In the genomic region with DNA sequence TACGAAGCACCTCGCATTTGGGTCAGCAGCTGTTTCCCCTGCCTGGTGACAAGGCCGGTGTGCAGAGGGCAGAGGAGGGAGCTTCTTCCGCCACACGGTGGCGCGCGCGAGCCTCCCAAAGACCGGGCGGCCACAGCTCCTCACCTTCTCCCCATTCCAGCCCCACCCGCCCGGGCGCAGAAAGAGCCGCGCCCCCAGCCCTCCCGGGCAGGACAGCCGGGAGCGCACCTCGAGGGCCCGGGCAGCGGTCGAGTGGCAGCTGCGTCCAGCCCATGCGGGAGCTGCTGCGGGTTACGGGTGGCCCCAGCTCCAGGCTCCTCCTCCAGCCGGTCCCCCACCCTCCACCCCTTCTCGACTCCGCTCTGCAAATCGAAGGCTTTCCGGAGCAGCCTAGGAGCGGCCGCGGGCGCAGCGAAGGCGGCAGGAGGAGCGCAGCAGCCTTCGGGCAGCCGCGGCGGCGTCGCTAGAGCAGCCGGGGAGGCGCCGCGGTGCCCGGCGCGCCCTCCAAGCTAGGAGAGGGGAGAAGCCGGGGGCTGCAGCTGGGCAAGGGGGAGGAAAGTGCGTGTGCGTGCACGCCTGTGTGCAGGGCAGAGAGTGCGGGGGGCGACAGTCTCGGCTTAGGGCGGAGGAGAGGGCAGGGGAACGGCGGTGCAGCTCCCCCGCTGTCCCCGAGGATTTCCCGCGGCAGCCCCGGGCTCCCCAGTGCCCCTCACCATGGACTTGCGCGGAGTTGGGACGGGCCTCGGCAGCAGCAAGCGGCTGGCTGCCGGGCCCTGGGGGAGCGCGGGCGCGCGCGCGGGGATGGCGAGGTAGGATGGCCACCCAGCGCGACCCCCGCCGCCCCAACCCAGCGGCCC, we compare ENCODE assay signal across 1 cellular context.
TF ChIP-seq lines count a peak whose summit lies in the region.

A gene (plus strand): TSS at position 348 of the 857 bp plus-strand sequence. CDS start 635 bp downstream, outside the sequence.

TF ChIP-seq in HepG2, 621 proteins besides CTCF, POLR2A, EP300 and RAD21 (continued from another document and continues in another):
- TF ChIP-seq FOXC1 (CRISPR knock-in tag; IDR thresholded peaks at IDR 0.05; ENCODE audit: borderline replicate concordance): 0 out of 2 replicates have a peak, but pooled peaks have one; percentile 57
- no peak for TF ChIP-seq TCF7L2 (IDR thresholded peaks at IDR 0.05; ENCODE audit: low read depth, low read length)
- TF ChIP-seq, protein P1, sequence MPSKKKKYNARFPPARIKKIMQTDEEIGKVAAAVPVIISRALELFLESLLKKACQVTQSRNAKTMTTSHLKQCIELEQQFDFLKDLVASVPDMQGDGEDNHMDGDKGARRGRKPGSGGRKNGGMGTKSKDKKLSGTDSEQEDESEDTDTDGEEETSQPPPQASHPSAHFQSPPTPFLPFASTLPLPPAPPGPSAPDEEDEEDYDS (CRISPR knock-in tag; IDR thresholded peaks at IDR 0.05): no peak
- no peak for TF ChIP-seq RNF2 (conservative IDR thresholded peaks at IDR 0.05; ENCODE audit: low read depth)
- TF ChIP-seq, protein P2, sequence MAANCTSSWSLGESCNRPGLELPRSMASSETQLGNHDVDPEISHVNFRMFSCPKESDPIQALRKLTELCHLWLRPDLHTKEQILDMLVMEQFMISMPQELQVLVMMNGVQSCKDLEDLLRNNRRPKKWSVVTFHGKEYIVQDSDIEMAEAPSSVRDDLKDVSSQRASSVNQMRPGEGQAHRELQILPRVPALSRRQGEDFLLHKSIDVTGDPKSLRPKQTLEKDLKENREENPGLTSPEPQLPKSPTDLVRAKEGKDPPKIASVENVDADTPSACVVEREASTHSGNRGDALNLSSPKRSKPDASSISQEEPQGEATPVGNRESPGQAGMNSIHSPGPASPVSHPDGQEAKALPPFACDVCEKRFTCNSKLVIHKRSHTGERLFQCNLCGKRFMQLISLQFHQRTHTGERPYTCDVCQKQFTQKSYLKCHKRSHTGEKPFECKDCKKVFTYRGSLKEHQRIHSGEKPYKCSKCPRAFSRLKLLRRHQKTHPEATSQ (CRISPR knock-in tag; IDR thresholded peaks at IDR 0.05; ENCODE audit: borderline replicate concordance): no peak
- no peak for TF ChIP-seq ZNF768 (CRISPR knock-in tag; IDR thresholded peaks at IDR 0.05)
- no peak for TF ChIP-seq NCOR1 (IDR thresholded peaks at IDR 0.05; ENCODE audit: borderline replicate concordance, low read length)
- TF ChIP-seq KDM6A (CRISPR knock-in tag; IDR thresholded peaks at IDR 0.05; ENCODE audit: low read depth): no peak
- no peak for TF ChIP-seq ZKSCAN1 (IDR thresholded peaks at IDR 0.05; ENCODE audit: low read length)
- 0 out of 2 replicates have a peak, but pooled peaks have one; percentile 41 for TF ChIP-seq ISL2 (CRISPR knock-in tag; IDR thresholded peaks at IDR 0.05)
- peak; percentile 42; the same call in 1 of the 2 replicates for TF ChIP-seq BORCS8-MEF2B (CRISPR knock-in tag; IDR thresholded peaks at IDR 0.05)
- no peak for TF ChIP-seq ZNF615 (CRISPR knock-in tag; IDR thresholded peaks at IDR 0.05; ENCODE audit: borderline replicate concordance)
- TF ChIP-seq, protein P3, sequence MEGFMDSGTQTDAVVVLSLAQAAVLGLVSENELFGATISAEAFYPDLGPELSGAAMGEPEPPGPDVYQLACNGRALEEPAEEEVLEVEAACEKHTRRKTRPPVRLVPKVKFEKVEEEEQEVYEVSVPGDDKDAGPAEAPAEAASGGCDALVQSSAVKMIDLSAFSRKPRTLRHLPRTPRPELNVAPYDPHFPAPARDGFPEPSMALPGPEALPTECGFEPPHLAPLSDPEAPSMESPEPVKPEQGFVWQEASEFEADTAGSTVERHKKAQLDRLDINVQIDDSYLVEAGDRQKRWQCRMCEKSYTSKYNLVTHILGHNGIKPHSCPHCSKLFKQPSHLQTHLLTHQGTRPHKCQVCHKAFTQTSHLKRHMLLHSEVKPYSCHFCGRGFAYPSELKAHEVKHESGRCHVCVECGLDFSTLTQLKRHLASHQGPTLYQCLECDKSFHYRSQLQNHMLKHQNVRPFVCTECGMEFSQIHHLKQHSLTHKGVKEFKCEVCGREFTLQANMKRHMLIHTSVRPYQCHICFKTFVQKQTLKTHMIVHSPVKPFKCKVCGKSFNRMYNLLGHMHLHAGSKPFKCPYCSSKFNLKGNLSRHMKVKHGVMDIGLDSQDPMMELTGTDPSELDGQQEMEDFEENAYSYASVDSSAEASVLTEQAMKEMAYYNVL (CRISPR knock-in tag; IDR thresholded peaks at IDR 0.05; ENCODE audit: borderline replicate concordance): no peak
- TF ChIP-seq, protein P4, sequence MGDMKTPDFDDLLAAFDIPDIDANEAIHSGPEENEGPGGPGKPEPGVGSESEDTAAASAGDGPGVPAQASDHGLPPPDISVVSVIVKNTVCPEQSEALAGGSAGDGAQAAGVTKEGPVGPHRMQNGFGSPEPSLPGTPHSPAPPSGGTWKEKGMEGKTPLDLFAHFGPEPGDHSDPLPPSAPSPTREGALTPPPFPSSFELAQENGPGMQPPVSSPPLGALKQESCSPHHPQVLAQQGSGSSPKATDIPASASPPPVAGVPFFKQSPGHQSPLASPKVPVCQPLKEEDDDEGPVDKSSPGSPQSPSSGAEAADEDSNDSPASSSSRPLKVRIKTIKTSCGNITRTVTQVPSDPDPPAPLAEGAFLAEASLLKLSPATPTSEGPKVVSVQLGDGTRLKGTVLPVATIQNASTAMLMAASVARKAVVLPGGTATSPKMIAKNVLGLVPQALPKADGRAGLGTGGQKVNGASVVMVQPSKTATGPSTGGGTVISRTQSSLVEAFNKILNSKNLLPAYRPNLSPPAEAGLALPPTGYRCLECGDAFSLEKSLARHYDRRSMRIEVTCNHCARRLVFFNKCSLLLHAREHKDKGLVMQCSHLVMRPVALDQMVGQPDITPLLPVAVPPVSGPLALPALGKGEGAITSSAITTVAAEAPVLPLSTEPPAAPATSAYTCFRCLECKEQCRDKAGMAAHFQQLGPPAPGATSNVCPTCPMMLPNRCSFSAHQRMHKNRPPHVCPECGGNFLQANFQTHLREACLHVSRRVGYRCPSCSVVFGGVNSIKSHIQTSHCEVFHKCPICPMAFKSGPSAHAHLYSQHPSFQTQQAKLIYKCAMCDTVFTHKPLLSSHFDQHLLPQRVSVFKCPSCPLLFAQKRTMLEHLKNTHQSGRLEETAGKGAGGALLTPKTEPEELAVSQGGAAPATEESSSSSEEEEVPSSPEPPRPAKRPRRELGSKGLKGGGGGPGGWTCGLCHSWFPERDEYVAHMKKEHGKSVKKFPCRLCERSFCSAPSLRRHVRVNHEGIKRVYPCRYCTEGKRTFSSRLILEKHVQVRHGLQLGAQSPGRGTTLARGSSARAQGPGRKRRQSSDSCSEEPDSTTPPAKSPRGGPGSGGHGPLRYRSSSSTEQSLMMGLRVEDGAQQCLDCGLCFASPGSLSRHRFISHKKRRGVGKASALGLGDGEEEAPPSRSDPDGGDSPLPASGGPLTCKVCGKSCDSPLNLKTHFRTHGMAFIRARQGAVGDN (CRISPR knock-in tag; IDR thresholded peaks at IDR 0.05): no peak; the same call in 1 of the 2 replicates
- no peak for TF ChIP-seq ZNF589 (CRISPR knock-in tag; conservative IDR thresholded peaks at IDR 0.05)
- no peak for TF ChIP-seq KLF13 (CRISPR knock-in tag; IDR thresholded peaks at IDR 0.05)
- TF ChIP-seq TBP (CRISPR knock-in tag; IDR thresholded peaks at IDR 0.05): no peak
- TF ChIP-seq, protein P5, sequence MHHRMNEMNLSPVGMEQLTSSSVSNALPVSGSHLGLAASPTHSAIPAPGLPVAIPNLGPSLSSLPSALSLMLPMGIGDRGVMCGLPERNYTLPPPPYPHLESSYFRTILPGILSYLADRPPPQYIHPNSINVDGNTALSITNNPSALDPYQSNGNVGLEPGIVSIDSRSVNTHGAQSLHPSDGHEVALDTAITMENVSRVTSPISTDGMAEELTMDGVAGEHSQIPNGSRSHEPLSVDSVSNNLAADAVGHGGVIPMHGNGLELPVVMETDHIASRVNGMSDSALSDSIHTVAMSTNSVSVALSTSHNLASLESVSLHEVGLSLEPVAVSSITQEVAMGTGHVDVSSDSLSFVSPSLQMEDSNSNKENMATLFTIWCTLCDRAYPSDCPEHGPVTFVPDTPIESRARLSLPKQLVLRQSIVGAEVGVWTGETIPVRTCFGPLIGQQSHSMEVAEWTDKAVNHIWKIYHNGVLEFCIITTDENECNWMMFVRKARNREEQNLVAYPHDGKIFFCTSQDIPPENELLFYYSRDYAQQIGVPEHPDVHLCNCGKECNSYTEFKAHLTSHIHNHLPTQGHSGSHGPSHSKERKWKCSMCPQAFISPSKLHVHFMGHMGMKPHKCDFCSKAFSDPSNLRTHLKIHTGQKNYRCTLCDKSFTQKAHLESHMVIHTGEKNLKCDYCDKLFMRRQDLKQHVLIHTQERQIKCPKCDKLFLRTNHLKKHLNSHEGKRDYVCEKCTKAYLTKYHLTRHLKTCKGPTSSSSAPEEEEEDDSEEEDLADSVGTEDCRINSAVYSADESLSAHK (CRISPR knock-in tag; IDR thresholded peaks at IDR 0.05; ENCODE audit: borderline replicate concordance): no peak
- no peak for TF ChIP-seq DR1 (CRISPR knock-in tag; IDR thresholded peaks at IDR 0.05)
- TF ChIP-seq ETV6 (CRISPR knock-in tag; conservative IDR thresholded peaks at IDR 0.05): no peak
- TF ChIP-seq, protein P6, sequence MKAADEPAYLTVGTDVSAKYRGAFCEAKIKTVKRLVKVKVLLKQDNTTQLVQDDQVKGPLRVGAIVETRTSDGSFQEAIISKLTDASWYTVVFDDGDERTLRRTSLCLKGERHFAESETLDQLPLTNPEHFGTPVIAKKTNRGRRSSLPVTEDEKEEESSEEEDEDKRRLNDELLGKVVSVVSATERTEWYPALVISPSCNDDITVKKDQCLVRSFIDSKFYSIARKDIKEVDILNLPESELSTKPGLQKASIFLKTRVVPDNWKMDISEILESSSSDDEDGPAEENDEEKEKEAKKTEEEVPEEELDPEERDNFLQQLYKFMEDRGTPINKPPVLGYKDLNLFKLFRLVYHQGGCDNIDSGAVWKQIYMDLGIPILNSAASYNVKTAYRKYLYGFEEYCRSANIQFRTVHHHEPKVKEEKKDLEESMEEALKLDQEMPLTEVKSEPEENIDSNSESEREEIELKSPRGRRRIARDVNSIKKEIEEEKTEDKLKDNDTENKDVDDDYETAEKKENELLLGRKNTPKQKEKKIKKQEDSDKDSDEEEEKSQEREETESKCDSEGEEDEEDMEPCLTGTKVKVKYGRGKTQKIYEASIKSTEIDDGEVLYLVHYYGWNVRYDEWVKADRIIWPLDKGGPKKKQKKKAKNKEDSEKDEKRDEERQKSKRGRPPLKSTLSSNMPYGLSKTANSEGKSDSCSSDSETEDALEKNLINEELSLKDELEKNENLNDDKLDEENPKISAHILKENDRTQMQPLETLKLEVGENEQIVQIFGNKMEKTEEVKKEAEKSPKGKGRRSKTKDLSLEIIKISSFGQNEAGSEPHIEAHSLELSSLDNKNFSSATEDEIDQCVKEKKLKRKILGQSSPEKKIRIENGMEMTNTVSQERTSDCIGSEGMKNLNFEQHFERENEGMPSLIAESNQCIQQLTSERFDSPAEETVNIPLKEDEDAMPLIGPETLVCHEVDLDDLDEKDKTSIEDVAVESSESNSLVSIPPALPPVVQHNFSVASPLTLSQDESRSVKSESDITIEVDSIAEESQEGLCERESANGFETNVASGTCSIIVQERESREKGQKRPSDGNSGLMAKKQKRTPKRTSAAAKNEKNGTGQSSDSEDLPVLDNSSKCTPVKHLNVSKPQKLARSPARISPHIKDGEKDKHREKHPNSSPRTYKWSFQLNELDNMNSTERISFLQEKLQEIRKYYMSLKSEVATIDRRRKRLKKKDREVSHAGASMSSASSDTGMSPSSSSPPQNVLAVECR (CRISPR knock-in tag; IDR thresholded peaks at IDR 0.05; ENCODE audit: borderline replicate concordance): peak; percentile 23; the same call in 1 of the 2 replicates
- no peak for TF ChIP-seq ZFX (CRISPR knock-in tag; IDR thresholded peaks at IDR 0.05; ENCODE audit: low read depth)
- TF ChIP-seq, protein P7, sequence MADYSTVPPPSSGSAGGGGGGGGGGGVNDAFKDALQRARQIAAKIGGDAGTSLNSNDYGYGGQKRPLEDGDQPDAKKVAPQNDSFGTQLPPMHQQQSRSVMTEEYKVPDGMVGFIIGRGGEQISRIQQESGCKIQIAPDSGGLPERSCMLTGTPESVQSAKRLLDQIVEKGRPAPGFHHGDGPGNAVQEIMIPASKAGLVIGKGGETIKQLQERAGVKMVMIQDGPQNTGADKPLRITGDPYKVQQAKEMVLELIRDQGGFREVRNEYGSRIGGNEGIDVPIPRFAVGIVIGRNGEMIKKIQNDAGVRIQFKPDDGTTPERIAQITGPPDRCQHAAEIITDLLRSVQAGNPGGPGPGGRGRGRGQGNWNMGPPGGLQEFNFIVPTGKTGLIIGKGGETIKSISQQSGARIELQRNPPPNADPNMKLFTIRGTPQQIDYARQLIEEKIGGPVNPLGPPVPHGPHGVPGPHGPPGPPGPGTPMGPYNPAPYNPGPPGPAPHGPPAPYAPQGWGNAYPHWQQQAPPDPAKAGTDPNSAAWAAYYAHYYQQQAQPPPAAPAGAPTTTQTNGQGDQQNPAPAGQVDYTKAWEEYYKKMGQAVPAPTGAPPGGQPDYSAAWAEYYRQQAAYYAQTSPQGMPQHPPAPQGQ (CRISPR knock-in tag; IDR thresholded peaks at IDR 0.05; ENCODE audit: borderline replicate concordance): no peak
- no peak for TF ChIP-seq ZNF235 (CRISPR knock-in tag; IDR thresholded peaks at IDR 0.05; ENCODE audit: borderline replicate concordance)
- no peak for TF ChIP-seq ZSCAN31 (CRISPR knock-in tag; IDR thresholded peaks at IDR 0.05; ENCODE audit: low read depth)
- TF ChIP-seq, protein P8, sequence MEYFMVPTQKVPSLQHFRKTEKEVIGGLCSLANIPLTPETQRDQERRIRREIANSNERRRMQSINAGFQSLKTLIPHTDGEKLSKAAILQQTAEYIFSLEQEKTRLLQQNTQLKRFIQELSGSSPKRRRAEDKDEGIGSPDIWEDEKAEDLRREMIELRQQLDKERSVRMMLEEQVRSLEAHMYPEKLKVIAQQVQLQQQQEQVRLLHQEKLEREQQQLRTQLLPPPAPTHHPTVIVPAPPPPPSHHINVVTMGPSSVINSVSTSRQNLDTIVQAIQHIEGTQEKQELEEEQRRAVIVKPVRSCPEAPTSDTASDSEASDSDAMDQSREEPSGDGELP (IDR thresholded peaks at IDR 0.05; ENCODE audit: borderline replicate concordance, low read depth): no peak; the same call in 1 of the 2 replicates
- TF ChIP-seq PAF1 (CRISPR knock-in tag; IDR thresholded peaks at IDR 0.05): no peak
- TF ChIP-seq, protein P9, sequence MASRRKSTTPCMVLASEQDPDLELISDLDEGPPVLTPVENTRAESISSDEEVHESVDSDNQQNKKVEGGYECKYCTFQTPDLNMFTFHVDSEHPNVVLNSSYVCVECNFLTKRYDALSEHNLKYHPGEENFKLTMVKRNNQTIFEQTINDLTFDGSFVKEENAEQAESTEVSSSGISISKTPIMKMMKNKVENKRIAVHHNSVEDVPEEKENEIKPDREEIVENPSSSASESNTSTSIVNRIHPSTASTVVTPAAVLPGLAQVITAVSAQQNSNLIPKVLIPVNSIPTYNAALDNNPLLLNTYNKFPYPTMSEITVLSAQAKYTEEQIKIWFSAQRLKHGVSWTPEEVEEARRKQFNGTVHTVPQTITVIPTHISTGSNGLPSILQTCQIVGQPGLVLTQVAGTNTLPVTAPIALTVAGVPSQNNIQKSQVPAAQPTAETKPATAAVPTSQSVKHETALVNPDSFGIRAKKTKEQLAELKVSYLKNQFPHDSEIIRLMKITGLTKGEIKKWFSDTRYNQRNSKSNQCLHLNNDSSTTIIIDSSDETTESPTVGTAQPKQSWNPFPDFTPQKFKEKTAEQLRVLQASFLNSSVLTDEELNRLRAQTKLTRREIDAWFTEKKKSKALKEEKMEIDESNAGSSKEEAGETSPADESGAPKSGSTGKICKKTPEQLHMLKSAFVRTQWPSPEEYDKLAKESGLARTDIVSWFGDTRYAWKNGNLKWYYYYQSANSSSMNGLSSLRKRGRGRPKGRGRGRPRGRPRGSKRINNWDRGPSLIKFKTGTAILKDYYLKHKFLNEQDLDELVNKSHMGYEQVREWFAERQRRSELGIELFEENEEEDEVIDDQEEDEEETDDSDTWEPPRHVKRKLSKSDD (CRISPR knock-in tag; IDR thresholded peaks at IDR 0.05; ENCODE audit: low read depth): no peak
- TF ChIP-seq BCL6 (CRISPR knock-in tag; IDR thresholded peaks at IDR 0.05): no peak
- no peak for TF ChIP-seq ZNF451 (CRISPR knock-in tag; IDR thresholded peaks at IDR 0.05)
